Comparison of ENCODE assay signal across 8 cellular contexts in the genomic region with DNA sequence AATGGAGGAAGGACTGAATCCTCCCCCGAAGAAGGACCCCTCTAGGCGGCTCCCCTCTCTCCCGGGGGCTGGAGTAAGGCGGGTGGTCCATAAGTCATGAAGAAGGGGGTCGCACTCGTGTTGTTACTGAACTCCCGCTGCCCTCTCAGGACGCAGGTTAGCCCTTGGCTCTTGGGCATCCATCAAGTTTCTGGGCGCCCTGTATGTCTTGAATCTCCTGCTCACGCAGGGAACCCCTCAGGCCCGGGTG. TPM values are rescaled to one million over a fixed set of nuclear protein-coding genes. Genes with fewer than 3 reads are reported as not detected.
DNase-seq lines count a peak whose midpoint lies in the region; ATAC-seq lines count a peak whose summit lies in the region.

No MANE protein-coding gene starts in this region.

- H3K36me3 Mint-ChIP-seq in activated T-helper 2 cell treated with anti-CD3 and anti-CD28 coated beads, Interferon-gamma antibody, Interleukin-2, Interleukin-4, amounts not matched to agents 10 μg/mL and 5 μg/mL and 100 μg/mL, durations not matched to agents 14 hours and 24 hours and 36 hours (ENCODE audit: low read depth): peaks cover 54% of the 10 kb centered on the region
- H3K36me3 Mint-ChIP-seq in stimulated activated memory B cell treated with anti-CD40 and anti-IgM and Interleukin-4, amounts not matched to agents 10 μg/mL and 1 μg/mL and 100 μg/mL, for 72 hours: peaks cover 61% of the 10 kb centered on the region

- H3K9me3 ChIP-seq in HUES6 (ENCODE audit: control insufficient read depth, insufficient read depth, low read depth, low read length) (no peaks in the 10 kb centered on the region), iPS-15b (ENCODE audit: control insufficient read depth, insufficient read depth, low read length) (no peaks in the 10 kb centered on the region)

- H3K27me3 ChIP-seq in HUES6 (ENCODE audit: control insufficient read depth, insufficient read depth, low read length) (no peaks in the 10 kb centered on the region), iPS-15b (ENCODE audit: control insufficient read depth, insufficient read depth, low read length) (no peaks in the 10 kb centered on the region)

- peak overlapping the region; percentile 98 for H3K9ac ChIP-seq in HUES6 (ENCODE audit: low read length)
- H3K9ac ChIP-seq in iPS-15b (ENCODE audit: low read depth, low read length): peak overlapping the region; percentile 92

- DNase-seq in activated T-helper 2 cell treated with anti-CD3 and anti-CD28 coated beads, Interferon-gamma antibody, Interleukin-2, Interleukin-4, amounts not matched to agents 10 μg/mL and 5 μg/mL and 100 μg/mL, durations not matched to agents 14 hours and 24 hours and 36 hours (ENCODE audit: low spot score): no peak
- DNase-seq in iPS-NIHi7 (ENCODE audit: extremely low spot score) (no peak), SHP77 treated with DMSO at 0.1 percent for 48 hours (lab: John Stamatoyannopoulos, UW) (no peak)

- peaks cover 60% of the 10 kb centered on the region for H3K36me3 ChIP-seq in HUES6 (ENCODE audit: control insufficient read depth, insufficient read depth, low read length)
- peaks cover 36% of the 10 kb centered on the region for H3K36me3 ChIP-seq in iPS-15b (ENCODE audit: control insufficient read depth, insufficient read depth, low read length)

- peak overlapping the region; percentile 86 for H3K27ac ChIP-seq in HUES6 (ENCODE audit: low read depth, low read length)

- H3K9me3 Mint-ChIP-seq in activated T-helper 2 cell treated with anti-CD3 and anti-CD28 coated beads, Interferon-gamma antibody, Interleukin-2, Interleukin-4, amounts not matched to agents 10 μg/mL and 5 μg/mL and 100 μg/mL, durations not matched to agents 14 hours and 24 hours and 36 hours: no peaks in the 10 kb centered on the region
- H3K9me3 Mint-ChIP-seq in stimulated activated memory B cell treated with anti-CD40 and anti-IgM and Interleukin-4, amounts not matched to agents 10 μg/mL and 1 μg/mL and 100 μg/mL, for 72 hours: no peaks in the 10 kb centered on the region

- H3K4me3 ChIP-seq in HUES6 (ENCODE audit: low read depth, low read length): peak overlapping the region; percentile 71
- peak overlapping the region; percentile 93 for H3K4me3 ChIP-seq in iPS-15b (ENCODE audit: low read depth, low read length)

- H3K4me1 ChIP-seq in HUES6 (ENCODE audit: control insufficient read depth, insufficient read depth, low read length): peaks cover 33% of the 10 kb centered on the region
- peaks cover 16% of the 10 kb centered on the region for H3K4me1 ChIP-seq in iPS-15b (ENCODE audit: control insufficient read depth, insufficient read depth, low read length)

- H3K4me1 Mint-ChIP-seq in activated T-helper 2 cell treated with anti-CD3 and anti-CD28 coated beads, Interferon-gamma antibody, Interleukin-2, Interleukin-4, amounts not matched to agents 10 μg/mL and 5 μg/mL and 100 μg/mL, durations not matched to agents 14 hours and 24 hours and 36 hours (ENCODE audit: low read depth): peaks cover 21% of the 10 kb centered on the region
- peaks cover 82% of the 10 kb centered on the region for H3K4me1 Mint-ChIP-seq in stimulated activated memory B cell treated with anti-CD40 and anti-IgM and Interleukin-4, amounts not matched to agents 10 μg/mL and 1 μg/mL and 100 μg/mL, for 72 hours

- H3K27me3 Mint-ChIP-seq in activated T-helper 2 cell treated with anti-CD3 and anti-CD28 coated beads, Interferon-gamma antibody, Interleukin-2, Interleukin-4, amounts not matched to agents 10 μg/mL and 5 μg/mL and 100 μg/mL, durations not matched to agents 14 hours and 24 hours and 36 hours (ENCODE audit: low read depth): no peaks in the 10 kb centered on the region
- H3K27me3 Mint-ChIP-seq in stimulated activated memory B cell treated with anti-CD40 and anti-IgM and Interleukin-4, amounts not matched to agents 10 μg/mL and 1 μg/mL and 100 μg/mL, for 72 hours: no peaks in the 10 kb centered on the region

- peak overlapping the region; percentile 81 for H3K27ac Mint-ChIP-seq in activated T-helper 2 cell treated with anti-CD3 and anti-CD28 coated beads, Interferon-gamma antibody, Interleukin-2, Interleukin-4, amounts not matched to agents 10 μg/mL and 5 μg/mL and 100 μg/mL, durations not matched to agents 14 hours and 24 hours and 36 hours
- peak overlapping the region; percentile 93 for H3K27ac Mint-ChIP-seq in stimulated activated memory B cell treated with anti-CD40 and anti-IgM and Interleukin-4, amounts not matched to agents 10 μg/mL and 1 μg/mL and 100 μg/mL, for 72 hours

- intact Hi-C loops in activated T-helper 2 cell treated with anti-CD3 and anti-CD28 coated beads, Interferon-gamma antibody, Interleukin-2, Interleukin-4, amounts not matched to agents 10 μg/mL and 5 μg/mL and 100 μg/mL, durations not matched to agents 14 hours and 24 hours and 36 hours (cut with micrococcal nuclease): no loop called here

- H3K4me3 Mint-ChIP-seq in activated T-helper 2 cell treated with anti-CD3 and anti-CD28 coated beads, Interferon-gamma antibody, Interleukin-2, Interleukin-4, amounts not matched to agents 10 μg/mL and 5 μg/mL and 100 μg/mL, durations not matched to agents 14 hours and 24 hours and 36 hours (ENCODE audit: low read depth): peak overlapping the region; percentile 90
- peak overlapping the region; percentile 95 for H3K4me3 Mint-ChIP-seq in stimulated activated memory B cell treated with anti-CD40 and anti-IgM and Interleukin-4, amounts not matched to agents 10 μg/mL and 1 μg/mL and 100 μg/mL, for 72 hours

- no peak for ATAC-seq in stimulated activated memory B cell treated with anti-CD40 and anti-IgM and Interleukin-4, amounts not matched to agents 10 μg/mL and 1 μg/mL and 100 μg/mL, for 72 hours
- no peak for ATAC-seq in GM19452 (IDR thresholded peaks at IDR 0.05; ENCODE audit: unreplicated experiment)
- no peak for ATAC-seq in GM21619 (IDR thresholded peaks at IDR 0.05; ENCODE audit: unreplicated experiment)

RNA-seq across cellular contexts. Expression of gene TRAF4, which starts 0.9 kb away (rescaled TPM):
- 125 and 129 TPM in 2 replicates for total RNA-seq in activated T-helper 2 cell treated with anti-CD3 and anti-CD28 coated beads, Interferon-gamma antibody, Interleukin-2, Interleukin-4, amounts not matched to agents 10 μg/mL and 5 μg/mL and 100 μg/mL, durations not matched to agents 14 hours and 24 hours and 36 hours

RNA-seq across cellular contexts. Expression of gene NEK8, which starts 16.1 kb away (rescaled TPM):
- total RNA-seq in activated T-helper 2 cell treated with anti-CD3 and anti-CD28 coated beads, Interferon-gamma antibody, Interleukin-2, Interleukin-4, amounts not matched to agents 10 μg/mL and 5 μg/mL and 100 μg/mL, durations not matched to agents 14 hours and 24 hours and 36 hours: 3.6 and 4.2 TPM in 2 replicates

RNA-seq across cellular contexts. Expression of gene TLCD1, which starts 18.7 kb away (rescaled TPM):
- 8.0 and 8.2 TPM in 2 replicates for total RNA-seq in activated T-helper 2 cell treated with anti-CD3 and anti-CD28 coated beads, Interferon-gamma antibody, Interleukin-2, Interleukin-4, amounts not matched to agents 10 μg/mL and 5 μg/mL and 100 μg/mL, durations not matched to agents 14 hours and 24 hours and 36 hours

RNA-seq across cellular contexts. Expression of gene RPL23A, which starts 24.9 kb away (rescaled TPM):
- total RNA-seq in activated T-helper 2 cell treated with anti-CD3 and anti-CD28 coated beads, Interferon-gamma antibody, Interleukin-2, Interleukin-4, amounts not matched to agents 10 μg/mL and 5 μg/mL and 100 μg/mL, durations not matched to agents 14 hours and 24 hours and 36 hours: 1,712 and 1,733 TPM in 2 replicates

RNA-seq across cellular contexts. Expression of gene RAB34, which starts 27.1 kb away (rescaled TPM):
- total RNA-seq in activated T-helper 2 cell treated with anti-CD3 and anti-CD28 coated beads, Interferon-gamma antibody, Interleukin-2, Interleukin-4, amounts not matched to agents 10 μg/mL and 5 μg/mL and 100 μg/mL, durations not matched to agents 14 hours and 24 hours and 36 hours: 19.4 and 21.5 TPM in 2 replicates
